1 cellular context compared by ENCODE assay signal in genomic region chr1:35882945-35883680, GRCh38.
TF ChIP-seq lines count a peak whose summit lies in the region.

Gene AGO1, plus strand, starts transcription at chr1:35883209. Its CDS starts 213 bp downstream, at chr1:35883422.

TF ChIP-seq in K562, 482 proteins besides CTCF, POLR2A, EP300 and RAD21 (continued from another document and continues in another):
- no peak for TF ChIP-seq KLF1 (tag; IDR thresholded peaks at IDR 0.05)
- TF ChIP-seq SP1 (CRISPR knock-in tag; IDR thresholded peaks at IDR 0.05): peak; percentile 86
- TF ChIP-seq PHB (CRISPR knock-in tag; IDR thresholded peaks at IDR 0.05): no peak
- no peak for TF ChIP-seq TAF9B (IDR thresholded peaks at IDR 0.05; ENCODE audit: partially characterized antibody)
- peak; percentile 79; the same call in 1 of the 2 replicates for TF ChIP-seq ATF6 (CRISPR knock-in tag; IDR thresholded peaks at IDR 0.05)
- TF ChIP-seq ZNF134 (CRISPR knock-in tag; conservative IDR thresholded peaks at IDR 0.05): no peak
- TF ChIP-seq NFIC (IDR thresholded peaks at IDR 0.05): peak; percentile 46
- TF ChIP-seq ZMIZ1 (IDR thresholded peaks at IDR 0.05; ENCODE audit: low read depth in 2 of 2, low read length in 2 of 2): no peak
- TF ChIP-seq HCFC1 (IDR thresholded peaks at IDR 0.05; ENCODE audit: low read depth, low read length): peak; percentile 50
- TF ChIP-seq ZNF277 (CRISPR knock-in tag; IDR thresholded peaks at IDR 0.05; ENCODE audit: borderline replicate concordance): no peak
- TF ChIP-seq ZNF507 (tag; conservative IDR thresholded peaks at IDR 0.05): no peak
- TF ChIP-seq PURB (CRISPR knock-in tag; IDR thresholded peaks at IDR 0.05; ENCODE audit: low read depth): no peak
- peak; percentile 96 to 99 for TF ChIP-seq MAZ (CRISPR knock-in tag; conservative IDR thresholded peaks at IDR 0.05 in 1 of 2, IDR thresholded peaks at IDR 0.05 in 1 of 2)
- no peak for TF ChIP-seq NUFIP1 (IDR thresholded peaks at IDR 0.05; ENCODE audit: partially characterized antibody)
- TF ChIP-seq REST (CRISPR knock-in tag; IDR thresholded peaks at IDR 0.05; ENCODE audit: low read depth): 0 out of 2 replicates have a peak, but pooled peaks have one; percentile 79
- no peak; the same call in 1 of the 2 replicates for TF ChIP-seq RREB1 (CRISPR knock-in tag; IDR thresholded peaks at IDR 0.05)
- no peak for TF ChIP-seq ZSCAN29 (IDR thresholded peaks at IDR 0.05)
- no peak for TF ChIP-seq BRD4 (IDR thresholded peaks at IDR 0.05)
- TF ChIP-seq ZNF3 (CRISPR knock-in tag; IDR thresholded peaks at IDR 0.05): no peak
- no peak for TF ChIP-seq ZNF449 (CRISPR knock-in tag; IDR thresholded peaks at IDR 0.05)
- TF ChIP-seq POLR2G (IDR thresholded peaks at IDR 0.05; ENCODE audit: low read depth, low read length): peak; percentile 77
- 0 out of 2 replicates have a peak, but pooled peaks have one; percentile 38 for TF ChIP-seq ZNF592 (IDR thresholded peaks at IDR 0.05)
- no peak for TF ChIP-seq ZNF212 (CRISPR knock-in tag; IDR thresholded peaks at IDR 0.05)
- TF ChIP-seq BACH1 (tag; IDR thresholded peaks at IDR 0.05): no peak
- no peak for TF ChIP-seq TRIM24 (IDR thresholded peaks at IDR 0.05)
- TF ChIP-seq ERF (CRISPR knock-in tag; IDR thresholded peaks at IDR 0.05): peak; percentile 56; the same call in 1 of the 2 replicates
- no peak for TF ChIP-seq SNRNP70 (optimal IDR thresholded peaks at IDR 0.05; ENCODE audit: low read depth, low read length)
- TF ChIP-seq CCNT2 (IDR thresholded peaks at IDR 0.05; ENCODE audit: borderline replicate concordance, extremely low read depth, insufficient read length, low read depth, low read length): peak; percentile 75
- no peak for TF ChIP-seq MAFG (tag; conservative IDR thresholded peaks at IDR 0.05)
- 0 out of 2 replicates have a peak, but pooled peaks have one; percentile 46 for TF ChIP-seq HOMEZ (CRISPR knock-in tag; IDR thresholded peaks at IDR 0.05)
